ENCODE assay signal across 12 cellular contexts in the genomic region with DNA sequence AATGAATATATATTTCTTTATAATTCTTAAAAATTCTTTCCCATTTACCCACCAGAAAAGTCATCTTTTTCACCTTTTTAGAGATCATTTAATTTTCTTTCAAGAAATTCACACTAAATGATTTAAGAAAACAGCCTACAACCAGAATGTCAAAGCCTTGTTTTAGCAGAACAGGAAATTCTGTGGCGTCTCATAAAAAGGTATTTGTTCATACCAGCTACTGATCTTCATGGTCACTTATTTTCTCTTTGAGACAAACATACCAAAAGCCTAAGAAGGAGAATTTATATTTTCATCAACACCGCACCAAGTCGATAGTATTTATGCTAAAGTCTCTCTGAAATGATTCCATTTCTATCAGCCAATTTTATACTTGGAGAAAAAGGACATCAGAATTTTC.
A peak's percentile ranks its signal among the peaks of the same experiment; 100 is the strongest.
DNase-seq lines count a peak whose midpoint lies in the region; ATAC-seq, FAIRE-seq and TF ChIP-seq lines count a peak whose summit lies in the region.
"Had no signal": no experiment of that assay in that cellular context is flagged by ENCODE, and none has a peak within 500 bp of the region (broad histone marks: within the 10 kb centered on the region; RNA-seq: fewer than 3 reads in every experiment).

No MANE protein-coding gene starts in this region.

- H3K27ac ChIP-seq in lower lobe of right lung (peak overlapping the region; percentile 78), tibial artery (peak overlapping the region; percentile 52 to 55)
- H3K27ac ChIP-seq: epithelial cell of prostate had no signal

- intact Hi-C loops in activated naive CD4-positive, alpha-beta T cell treated with anti-CD3 and anti-CD28 coated beads for 36 hours (cut with micrococcal nuclease) = loop anchor here (2.0 kb wide), 1 partner anchor 17 kb away; no protein-coding TSS in a partner anchor
- intact Hi-C loops in lower lobe of right lung (cut with DNase I) = no loop called here
- intact Hi-C loops in tibial artery (cut with DNase I; ENCODE audit: low total_unique reads) = no loop called here

- DNase-seq in activated naive CD4-positive, alpha-beta T cell treated with anti-CD3 and anti-CD28 coated beads for 36 hours = no peak
- no peak for DNase-seq in activated naive CD4-positive, alpha-beta T cell treated with anti-CD3 and anti-CD28 coated beads, Interleukin-2, amount 50 U/mL, for 16 hours
- DNase-seq in activated CD8-positive, alpha-beta T cell treated with anti-CD3 and anti-CD28 coated beads, Interleukin-2, amount 10 ng/mL, durations not matched to agents 7 days and 5 days = no peak
- DNase-seq in lower lobe of right lung (no peak), tibial artery (no peak), GM12892 (ENCODE audit: insufficient read length) (no peak), GM13976 (ENCODE audit: low spot score) (no peak)
- DNase-seq: kidney glomerular epithelial cell, NCI-H2227 treated with DMSO at 0.1 percent for 48 hours, retina had no signal

- H3K9me3 Mint-ChIP-seq in activated naive CD4-positive, alpha-beta T cell treated with anti-CD3 and anti-CD28 coated beads for 36 hours = no peaks in the 10 kb centered on the region
- H3K9me3 Mint-ChIP-seq in activated CD8-positive, alpha-beta T cell treated with anti-CD3 and anti-CD28 coated beads, Interleukin-2, amount 10 ng/mL, durations not matched to agents 7 days and 5 days (ENCODE audit: insufficient read depth) = no peaks in the 10 kb centered on the region

- POLR2A ChIA-PET in activated CD8-positive, alpha-beta T cell treated with anti-CD3 and anti-CD28 coated beads, Interleukin-2, amount 10 ng/mL, durations not matched to agents 7 days and 5 days (lab: Charles Lee) = interaction anchor here (0.6 to 16.8 kb wide), 20 partner anchors 10 to 191 kb away, joined by 3 to 175 read pairs (median 6); no protein-coding TSS in a partner anchor

- ATAC-seq in activated CD8-positive, alpha-beta T cell treated with anti-CD3 and anti-CD28 coated beads, Interleukin-2, amount 10 ng/mL, durations not matched to agents 7 days and 5 days = peak; percentile 0
- ATAC-seq in lower lobe of right lung (no peak), GM18861 (IDR thresholded peaks at IDR 0.05; ENCODE audit: unreplicated experiment) (no peak)

- H3K4me1 Mint-ChIP-seq in activated naive CD4-positive, alpha-beta T cell treated with anti-CD3 and anti-CD28 coated beads for 36 hours (ENCODE audit: low read depth) = peaks cover 97% of the 10 kb centered on the region
- peaks cover 97% of the 10 kb centered on the region for H3K4me1 Mint-ChIP-seq in activated CD8-positive, alpha-beta T cell treated with anti-CD3 and anti-CD28 coated beads, Interleukin-2, amount 10 ng/mL, durations not matched to agents 7 days and 5 days (ENCODE audit: low read depth)

- FAIRE-seq in GM12892 (lab: Jason Lieb, UNC) = no peak

- H3K36me3 ChIP-seq in lower lobe of right lung (peaks cover 78% of the 10 kb centered on the region), tibial artery (peaks cover 30 to 56% (median 47%) of the 10 kb centered on the region in 3 donors)

- CTCF ChIA-PET in activated naive CD4-positive, alpha-beta T cell treated with anti-CD3 and anti-CD28 coated beads for 36 hours (lab: Charles Lee) = interaction anchor here (0.6 to 3.6 kb wide), 9 partner anchors 9 to 212 kb away, joined by 3 to 16 read pairs (median 4); a partner anchor contains a TSS
- CTCF ChIA-PET in activated CD8-positive, alpha-beta T cell treated with anti-CD3 and anti-CD28 coated beads, Interleukin-2, amount 10 ng/mL, durations not matched to agents 7 days and 5 days (lab: Charles Lee) = interaction anchor here (0.9 to 6.8 kb wide), 22 partner anchors 9 to 324 kb away, joined by 3 to 42 read pairs (median 4); no protein-coding TSS in a partner anchor

- H3K9me3 ChIP-seq in lower lobe of right lung (no peaks in the 10 kb centered on the region), tibial artery (no peaks in the 10 kb centered on the region)

- in situ Hi-C loops in GM13976 (cut with MboI; ENCODE audit: low sequenced_read_pairs, unreplicated experiment) = no loop called here

- peak overlapping the region; percentile 68 for H3K4me3 Mint-ChIP-seq in activated naive CD4-positive, alpha-beta T cell treated with anti-CD3 and anti-CD28 coated beads for 36 hours
- peak overlapping the region; percentile 63 for H3K4me3 Mint-ChIP-seq in activated CD8-positive, alpha-beta T cell treated with anti-CD3 and anti-CD28 coated beads, Interleukin-2, amount 10 ng/mL, durations not matched to agents 7 days and 5 days

- H3K36me3 Mint-ChIP-seq in activated naive CD4-positive, alpha-beta T cell treated with anti-CD3 and anti-CD28 coated beads for 36 hours (ENCODE audit: low read depth) = peaks cover 98% of the 10 kb centered on the region
- peaks cover 98% of the 10 kb centered on the region for H3K36me3 Mint-ChIP-seq in activated CD8-positive, alpha-beta T cell treated with anti-CD3 and anti-CD28 coated beads, Interleukin-2, amount 10 ng/mL, durations not matched to agents 7 days and 5 days (ENCODE audit: low read depth)

- no peaks in the 10 kb centered on the region for H3K27me3 ChIP-seq in lower lobe of right lung (ENCODE audit: low read depth)
- no peaks in the 10 kb centered on the region for H3K27me3 ChIP-seq in tibial artery

- no peak for TF ChIP-seq POLR2A in GM12892 (IDR thresholded peaks at IDR 0.05; ENCODE audit: low read depth, low read length)

- H3K27ac Mint-ChIP-seq in activated naive CD4-positive, alpha-beta T cell treated with anti-CD3 and anti-CD28 coated beads for 36 hours = peak overlapping the region; percentile 95
- H3K27ac Mint-ChIP-seq in activated CD8-positive, alpha-beta T cell treated with anti-CD3 and anti-CD28 coated beads, Interleukin-2, amount 10 ng/mL, durations not matched to agents 7 days and 5 days = peak overlapping the region; percentile 88

- peaks cover 62% of the 10 kb centered on the region for H3K4me1 ChIP-seq in lower lobe of right lung
- H3K4me1 ChIP-seq in tibial artery = peaks cover 0 to 51% (median 22%) of the 10 kb centered on the region in 4 donors

- no peak overlapping the region for H3K4me3 ChIP-seq in lower lobe of right lung
- no peak overlapping the region for H3K4me3 ChIP-seq in tibial artery

- TF ChIP-seq CTCF in lower lobe of right lung (IDR thresholded peaks at IDR 0.05) = no peak
- no peak for TF ChIP-seq CTCF in tibial artery (IDR thresholded peaks at IDR 0.05)
- TF ChIP-seq CTCF in GM13976 (IDR thresholded peaks at IDR 0.05; ENCODE audit: borderline replicate concordance, control extremely low read depth, extremely low read depth, insufficient read depth, missing control alignments) = no peak

- no peaks in the 10 kb centered on the region for H3K27me3 Mint-ChIP-seq in activated naive CD4-positive, alpha-beta T cell treated with anti-CD3 and anti-CD28 coated beads for 36 hours (ENCODE audit: low read depth)
- H3K27me3 Mint-ChIP-seq in activated CD8-positive, alpha-beta T cell treated with anti-CD3 and anti-CD28 coated beads, Interleukin-2, amount 10 ng/mL, durations not matched to agents 7 days and 5 days (ENCODE audit: low read depth) = no peaks in the 10 kb centered on the region
